In the genomic region with DNA sequence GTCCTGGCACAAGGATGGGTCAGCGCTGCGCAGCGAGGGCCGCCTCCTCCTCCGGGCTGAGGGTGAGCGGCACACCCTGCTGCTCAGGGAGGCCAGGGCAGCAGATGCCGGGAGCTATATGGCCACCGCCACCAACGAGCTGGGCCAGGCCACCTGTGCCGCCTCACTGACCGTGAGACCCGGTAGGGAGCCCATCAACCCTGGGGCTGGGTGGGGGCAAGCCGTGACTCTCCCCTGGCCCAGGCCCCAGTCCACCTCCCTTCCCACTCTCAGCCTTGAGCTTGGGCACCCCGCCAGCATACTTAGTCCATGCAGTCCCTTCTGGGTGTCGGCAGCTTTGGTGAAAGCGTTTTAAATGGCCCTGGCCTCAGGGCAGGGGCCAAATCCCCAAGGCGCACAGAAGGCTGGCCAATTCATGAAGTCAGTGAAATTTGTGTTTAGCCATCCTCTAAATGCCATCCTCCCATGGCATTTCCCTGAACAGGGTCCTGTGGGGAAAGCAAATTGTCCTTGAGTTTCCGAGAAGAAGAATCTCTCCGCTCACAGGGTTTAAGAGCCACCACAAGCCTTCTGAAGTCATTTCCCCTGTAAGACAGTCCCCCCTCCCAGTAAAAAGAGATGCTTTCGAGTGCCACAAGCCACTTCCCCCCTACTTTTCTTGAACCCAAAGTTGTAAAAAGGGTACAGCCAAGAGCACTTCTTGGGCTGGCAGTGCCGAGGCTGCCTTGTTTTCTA, we compare ENCODE assay signal across 11 cellular contexts. TPM values are rescaled to one million over a fixed set of nuclear protein-coding genes. Genes with fewer than 3 reads are reported as not detected.
A peak's percentile ranks its signal among the peaks of the same experiment; 100 is the strongest.
DNase-seq lines count a peak whose midpoint lies in the region; ATAC-seq and TF ChIP-seq lines count a peak whose summit lies in the region.
"Had no signal": no experiment of that assay in that cellular context is flagged by ENCODE, and none has a peak within 500 bp of the region (broad histone marks: within the 10 kb centered on the region; RNA-seq: fewer than 3 reads in every experiment).

No MANE protein-coding gene starts in this region.

- peaks cover 0 to 15% (median 0%) of the 10 kb centered on the region in 5 donors for H3K36me3 Mint-ChIP-seq in naive thymus-derived CD4-positive, alpha-beta T cell

- H3K9me3 Mint-ChIP-seq in naive thymus-derived CD4-positive, alpha-beta T cell = no peaks in the 10 kb centered on the region

- H3K27me3 ChIP-seq in naive thymus-derived CD4-positive, alpha-beta T cell (ENCODE audit: control insufficient read depth in 2 of 2, insufficient read depth in 2 of 2, low read length in 2 of 2) = no peaks in the 10 kb centered on the region
- H3K27me3 ChIP-seq in uterus = no peaks in the 10 kb centered on the region

- DNase-seq in NCI-H1092 treated with DMSO at 0.1 percent for 48 hours (lab: John Stamatoyannopoulos, UW) (peak; percentile 40), NCI-H1092 (lab: John Stamatoyannopoulos, UW) (no peak), epithelial cell of prostate (ENCODE audit: low read depth, low spot score) (no peak), uterus (peak; percentile 77 to 88), activated T-cell treated with anti-CD3 and anti-CD28 coated beads for 4 hours (no peak), SIG-M5 (lab: John Stamatoyannopoulos, UW) (no peak), NCI-H2196 treated with DMSO at 0.1 percent for 48 hours (lab: John Stamatoyannopoulos, UW; ENCODE audit: unreplicated experiment) (no peak)
- DNase-seq in naive thymus-derived CD4-positive, alpha-beta T cell = no peak
- DNase-seq: NCI-H524 treated with DMSO at 0.1 percent for 48 hours, retina had no signal

- H3K4me3 ChIP-seq in naive thymus-derived CD4-positive, alpha-beta T cell (ENCODE audit: low read length) = no peak overlapping the region
- H3K4me3 ChIP-seq in uterus = no peak overlapping the region

- peaks cover 5 to 29% (median 9%) of the 10 kb centered on the region in 5 donors for H3K27me3 Mint-ChIP-seq in naive thymus-derived CD4-positive, alpha-beta T cell

- H3K27ac ChIP-seq in epithelial cell of prostate (peak overlapping the region; percentile 92), uterus (peak overlapping the region; percentile 97 to 98)
- H3K27ac ChIP-seq in naive thymus-derived CD4-positive, alpha-beta T cell (ENCODE audit: low read depth, low read length) = no peak overlapping the region

- H3K4me1 ChIP-seq in naive thymus-derived CD4-positive, alpha-beta T cell (ENCODE audit: control insufficient read depth in 2 of 2, insufficient read depth in 2 of 2, low read length in 2 of 2) = no peaks in the 10 kb centered on the region
- H3K4me1 ChIP-seq in uterus = peaks cover 11 to 18% of the 10 kb centered on the region in 2 donors

- no peak overlapping the region for H3K4me3 Mint-ChIP-seq in naive thymus-derived CD4-positive, alpha-beta T cell

- H3K36me3 ChIP-seq in naive thymus-derived CD4-positive, alpha-beta T cell (ENCODE audit: control insufficient read depth in 2 of 3, insufficient read depth in 3 of 3, low read length in 3 of 3) = no peaks in the 10 kb centered on the region
- H3K36me3 ChIP-seq in uterus = no peaks in the 10 kb centered on the region

- peak; percentile 6 for ATAC-seq in naive thymus-derived CD4-positive, alpha-beta T cell
- ATAC-seq: left lobe of liver had no signal

- H3K4me1 Mint-ChIP-seq in naive thymus-derived CD4-positive, alpha-beta T cell = peaks cover 0 to 10% (median 4%) of the 10 kb centered on the region in 7 donors

- CTCF ChIA-PET in naive thymus-derived CD4-positive, alpha-beta T cell (lab: Charles Lee) = no interaction called here

- TF ChIP-seq CTCF in uterus (IDR thresholded peaks at IDR 0.05) = no peak

- intact Hi-C loops in naive thymus-derived CD4-positive, alpha-beta T cell (cut with micrococcal nuclease) = no loop called here
- intact Hi-C loops in uterus (cut with DNase I; ENCODE audit: low total_unique reads) = no loop called here

- no peak overlapping the region for H3K27ac Mint-ChIP-seq in naive thymus-derived CD4-positive, alpha-beta T cell

- POLR2A ChIA-PET in naive thymus-derived CD4-positive, alpha-beta T cell (lab: Charles Lee) = no interaction called here

- no peaks in the 10 kb centered on the region for H3K9me3 ChIP-seq in naive thymus-derived CD4-positive, alpha-beta T cell (ENCODE audit: control insufficient read depth in 2 of 3, low read length in 3 of 3)
- no peaks in the 10 kb centered on the region for H3K9me3 ChIP-seq in uterus

- TF ChIP-seq POLR2A in uterus (IDR thresholded peaks at IDR 0.05) = no peak

RNA-seq across cellular contexts. Expression of gene SPEG, which starts 17.1 kb away (rescaled TPM):
- 10 to 100 TPM in 4 of 5 experiments, under 1 TPM in 1; 0.41 to 23.2 (median 15.0) TPM for total RNA-seq in naive thymus-derived CD4-positive, alpha-beta T cell
- under 1 TPM; 0.26 to 0.76 TPM for polyA plus RNA-seq in naive thymus-derived CD4-positive, alpha-beta T cell
- total RNA-seq in uterus = 100 to 1,000 TPM in 1 of 4 donors, 10 to 100 TPM in 3; 22.9 to 318 (median 36.1) TPM

RNA-seq across cellular contexts. Expression of gene DES, which starts 33.6 kb away (rescaled TPM):
- total RNA-seq in naive thymus-derived CD4-positive, alpha-beta T cell = 1 to 10 TPM in 1 of 5 experiments, not detected in 4; 1.5 TPM
- polyA plus RNA-seq in naive thymus-derived CD4-positive, alpha-beta T cell = not detected
- total RNA-seq in uterus = 1,000 to 10,000 TPM in 2 of 4 donors, 100 to 1,000 TPM in 2; 578 to 3,551 (median 1,628) TPM

RNA-seq across cellular contexts. Expression of gene GMPPA, which starts 46.9 kb away (rescaled TPM):
- 10 to 100 TPM; 22.4 to 58.3 (median 37.2) TPM for total RNA-seq in naive thymus-derived CD4-positive, alpha-beta T cell
- polyA plus RNA-seq in naive thymus-derived CD4-positive, alpha-beta T cell = 10 to 100 TPM; 11.8 to 23.8 TPM
- 10 to 100 TPM; 14.1 to 39.5 (median 27.6) TPM for total RNA-seq in uterus

Comparison
In these comparisons a context has a peak if more than half of its experiments do, and no peak if none do; other contexts are left out.
1. DNase-seq: peak in NCI-H1092 treated with DMSO at 0.1 percent for 48 hours (single experiment) and uterus (2 of 2); none in NCI-H1092 (single experiment), epithelial cell of prostate (single experiment), naive thymus-derived CD4-positive, alpha-beta T cell (0 of 9), activated T-cell treated with anti-CD3 and anti-CD28 coated beads for 4 hours (single experiment), SIG-M5 (single experiment) and NCI-H2196 treated with DMSO at 0.1 percent for 48 hours (single experiment).
2. RNA of gene DES, which starts 33.6 kb away (total RNA-seq): 578 to 3,551 TPM in uterus; 1.5 TPM in naive thymus-derived CD4-positive, alpha-beta T cell; every median in the first group is over 100 times any median in the second.